In the genomic region with DNA sequence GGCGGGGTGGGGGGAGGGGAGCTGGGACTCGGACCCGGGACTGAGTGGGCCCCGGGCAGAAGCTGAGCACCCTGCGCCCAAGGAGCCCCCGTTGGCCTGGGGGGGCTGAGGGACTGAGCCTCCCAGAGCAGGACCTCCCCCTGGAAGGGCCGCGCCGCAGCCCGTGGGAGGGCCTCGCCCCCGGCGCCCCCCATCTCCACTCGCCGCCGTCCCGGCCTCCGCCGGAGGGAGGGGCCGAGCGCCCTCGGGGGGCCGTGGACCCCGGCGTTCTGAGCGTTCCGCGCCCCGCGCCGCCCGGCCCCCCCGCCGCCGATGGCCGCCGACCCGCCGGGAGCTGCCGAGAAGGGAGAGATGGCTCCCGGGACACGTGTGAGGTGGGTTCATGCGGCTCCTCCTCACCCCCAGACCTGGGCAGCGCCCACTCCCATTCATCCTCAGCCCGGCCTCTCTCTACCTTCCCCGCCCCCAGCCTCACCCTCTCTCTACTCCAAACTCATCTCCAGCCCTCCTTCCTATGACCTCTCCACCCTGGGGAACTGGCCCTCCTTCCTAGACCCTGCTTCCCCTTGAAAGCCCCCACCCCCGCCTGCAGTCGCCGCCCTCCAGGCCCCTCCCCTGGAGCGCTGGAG, we compare ENCODE assay signal across 8 cellular contexts. TPM values are rescaled to one million over a fixed set of nuclear protein-coding genes. Genes with fewer than 3 reads are reported as not detected.
A peak's percentile ranks its signal among the peaks of the same experiment; 100 is the strongest.
DNase-seq lines count a peak whose midpoint lies in the region; ATAC-seq and TF ChIP-seq lines count a peak whose summit lies in the region.

No MANE protein-coding gene starts in this region.

- no peaks in the 10 kb centered on the region for H3K9me3 ChIP-seq in RWPE2 (ENCODE audit: severe bottlenecking)
- H3K9me3 ChIP-seq in ovary: no peaks in the 10 kb centered on the region

- peaks cover 2% of the 10 kb centered on the region for H3K4me1 ChIP-seq in RWPE2 (ENCODE audit: insufficient read depth, poor library complexity, severe bottlenecking)
- H3K4me1 ChIP-seq in ovary (ENCODE audit: insufficient read depth): no peaks in the 10 kb centered on the region

- TF ChIP-seq POLR2A in ovary (IDR thresholded peaks at IDR 0.05): no peak

- DNase-seq in GM12864 (ENCODE audit: low read depth) (no peak), RWPE2 (ENCODE audit: low spot score) (no peak), epithelial cell of prostate (ENCODE audit: low read depth, low spot score) (no peak), ovary (peak; percentile 53 to 76 (median 73)), SKM-1 treated with dmso at 0.1 percent for 144 hours (lab: John Stamatoyannopoulos, UW; ENCODE audit: unreplicated experiment) (no peak)
- DNase-seq in effector CD8-positive, alpha-beta T cell (lab: John Stamatoyannopoulos, UW): no peak

- ATAC-seq in RWPE2 (ENCODE audit: low read depth): no peak
- no peak for ATAC-seq in GM21423 (IDR thresholded peaks at IDR 0.05; ENCODE audit: unreplicated experiment)
- no peak for ATAC-seq in HG02852 (IDR thresholded peaks at IDR 0.05; ENCODE audit: unreplicated experiment)

- H3K27ac ChIP-seq in RWPE2 (ENCODE audit: poor library complexity, severe bottlenecking) (peak overlapping the region; percentile 68), epithelial cell of prostate (peak overlapping the region; percentile 90), ovary (peak overlapping the region; percentile 77 to 85)

- TF ChIP-seq CTCF in GM12864 (IDR thresholded peaks at IDR 0.05; ENCODE audit: low read depth, low read length, missing control alignments) (no peak), RWPE2 (IDR thresholded peaks at IDR 0.05; ENCODE audit: poor library complexity, severe bottlenecking) (no peak), ovary (IDR thresholded peaks at IDR 0.05) (no peak)

- no peak for TF ChIP-seq EP300 in ovary (IDR thresholded peaks at IDR 0.05)

- H3K27me3 ChIP-seq in RWPE2 (ENCODE audit: insufficient read depth, poor library complexity, severe bottlenecking) (no peaks in the 10 kb centered on the region), ovary (no peaks in the 10 kb centered on the region)

- H3K4me3 ChIP-seq in GM12864 (ENCODE audit: low read depth, low read length) (peak overlapping the region; percentile 72), RWPE2 (ENCODE audit: severe bottlenecking) (peak overlapping the region; percentile 51), ovary (peak overlapping the region; percentile 84)

- WGBS in ovary, 3 donors: 1 to 3% (median 2%) methylated on average over 18 to 50 of the region's 50 CpGs

- H3K36me3 ChIP-seq in RWPE2 (ENCODE audit: low read depth): no peaks in the 10 kb centered on the region
- H3K36me3 ChIP-seq in ovary: no peaks in the 10 kb centered on the region

- intact Hi-C loops in ovary (cut with DNase I): no loop called here

RNA-seq across cellular contexts. Expression of gene FBXL19, which starts 0.8 kb away (rescaled TPM):
- total RNA-seq in ovary: 10 to 100 TPM; 10.2 to 24.3 (median 15.4) TPM
- 10 to 100 TPM in 1 of 2 donors, 1 to 10 TPM in 1; 1.6 to 12.4 TPM for polyA plus RNA-seq in ovary

RNA-seq across cellular contexts. Expression of gene ORAI3, which starts 24.7 kb away (rescaled TPM):
- 10 to 100 TPM; 21.5 to 30.8 (median 24.1) TPM for total RNA-seq in ovary
- 10 to 100 TPM; 26.0 to 27.5 TPM for polyA plus RNA-seq in ovary

RNA-seq across cellular contexts. Expression of gene CTF1, which starts 27.8 kb away (rescaled TPM):
- total RNA-seq in ovary: 10 to 100 TPM in 5 of 7 donors, 1 to 10 TPM in 2; 7.0 to 22.4 (median 14.4) TPM
- polyA plus RNA-seq in ovary: 10 to 100 TPM in 1 of 2 donors, 1 to 10 TPM in 1; 7.9 to 16.2 TPM

RNA-seq across cellular contexts. Expression of gene BCL7C, which starts 30.3 kb away (rescaled TPM):
- total RNA-seq in ovary: 10 to 100 TPM; 34.4 to 54.8 (median 49.0) TPM
- polyA plus RNA-seq in ovary: 10 to 100 TPM; 13.3 to 44.1 TPM

RNA-seq across cellular contexts. Expression of gene SETD1A, which starts 33.4 kb away (rescaled TPM):
- total RNA-seq in ovary: 10 to 100 TPM in 5 of 7 donors, 1 to 10 TPM in 2; 5.0 to 31.8 (median 24.9) TPM
- polyA plus RNA-seq in ovary: 10 to 100 TPM in 1 of 2 donors, 1 to 10 TPM in 1; 5.8 to 17.1 TPM

Comparison
In these comparisons a context has a peak if more than half of its experiments do, and no peak if none do; other contexts are left out.
1. DNase-seq: peak in ovary (5 of 5); none in GM12864 (single experiment), RWPE2 (single experiment), epithelial cell of prostate (single experiment), SKM-1 treated with dmso at 0.1 percent for 144 hours (single experiment) and effector CD8-positive, alpha-beta T cell (single experiment).
2. Peak in every context shown above with its lines, with median percentiles within 50 percentile points of each other: H3K4me3 ChIP-seq and H3K27ac ChIP-seq.